35 cellular contexts compared by ENCODE assay signal in the genomic region with DNA sequence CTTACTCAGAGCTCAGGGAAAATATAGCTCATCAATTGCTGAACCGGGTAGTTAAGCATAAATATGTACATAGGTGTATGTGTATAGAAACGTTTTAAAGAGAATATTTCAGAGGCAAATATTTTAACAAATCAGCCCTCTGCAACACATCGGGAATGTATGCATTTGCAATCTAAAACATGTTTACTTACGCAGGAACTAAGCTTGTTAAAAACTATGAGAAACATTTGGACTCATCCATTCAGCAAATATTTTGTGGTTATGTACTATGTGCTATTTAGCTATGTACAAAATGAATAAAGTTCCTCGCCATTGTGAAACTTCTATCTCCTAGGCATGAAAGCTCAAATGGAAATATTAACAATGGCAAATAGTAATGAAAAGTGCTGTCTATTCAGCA.
DNase-seq lines count a peak whose midpoint lies in the region; ATAC-seq, FAIRE-seq and TF ChIP-seq lines count a peak whose summit lies in the region.
"Had no signal": no experiment of that assay in that cellular context is flagged by ENCODE, and none has a peak within 500 bp of the region (broad histone marks: within the 10 kb centered on the region; RNA-seq: fewer than 3 reads in every experiment).

No MANE protein-coding gene starts in this region.

- H4K20me1 ChIP-seq in astrocyte (ENCODE audit: insufficient read depth, low read length) = no peaks in the 10 kb centered on the region
- H4K20me1 ChIP-seq: BLaER1 had no signal

- peaks cover under 1% of the 10 kb centered on the region for H3K27me3 Mint-ChIP-seq in astrocyte (ENCODE audit: low read depth, unreplicated experiment)

- H3K36me3 Mint-ChIP-seq in astrocyte (ENCODE audit: low read depth, unreplicated experiment) = no peaks in the 10 kb centered on the region
- H3K36me3 Mint-ChIP-seq: neural progenitor cell had no signal

- no peak for ATAC-seq in right cardiac atrium
- ATAC-seq: activated naive CD4-positive, alpha-beta T cell treated with anti-CD3 and anti-CD28 coated beads, Interleukin-2, amount 50 U/mL, for 72 hours; left colon; pancreas had no signal

- CTCF ChIA-PET in AG04450 (lab: Charles Lee) = no interaction called here

- no peak overlapping the region for H3K9ac ChIP-seq in astrocyte (ENCODE audit: low read length)
- H3K9ac ChIP-seq: BLaER1, neural progenitor cell had no signal

- H3K4me2 ChIP-seq in astrocyte (ENCODE audit: low read length) = no peak overlapping the region
- H3K4me2 ChIP-seq: BLaER1, neural progenitor cell had no signal

- 94% methylated on average over 5 of the region's 5 CpGs for WGBS in right cardiac atrium

- H3K9me3 ChIP-seq in AG04450 (ENCODE audit: control insufficient read depth, insufficient read depth, low read length) (no peaks in the 10 kb centered on the region; the same call in 1 of the 2 replicates), astrocyte (ENCODE audit: insufficient read depth, low read depth, low read length) (no peaks in the 10 kb centered on the region), right cardiac atrium (ENCODE audit: control insufficient read depth, low read length) (no peaks in the 10 kb centered on the region), MG63 (peaks cover 3% of the 10 kb centered on the region)
- H3K9me3 ChIP-seq: BLaER1, pancreas, suprapubic skin had no signal

- intact Hi-C loops in right cardiac atrium (cut with DNase I) = no loop called here

- no peaks in the 10 kb centered on the region for H3K79me2 ChIP-seq in astrocyte (ENCODE audit: insufficient read depth, low read length)

- no peaks in the 10 kb centered on the region for H3K36me3 ChIP-seq in astrocyte (ENCODE audit: insufficient read depth, low read length)
- no peaks in the 10 kb centered on the region for H3K36me3 ChIP-seq in MG63
- H3K36me3 ChIP-seq: BLaER1, pancreas, suprapubic skin, WERI-Rb-1 had no signal

- H3K4me1 ChIP-seq in astrocyte (ENCODE audit: insufficient read depth, low read length) (no peaks in the 10 kb centered on the region), right cardiac atrium (ENCODE audit: control insufficient read depth, insufficient read depth, low read length) (peaks cover 3% of the 10 kb centered on the region)
- H3K4me1 ChIP-seq: neural progenitor cell, pancreas, suprapubic skin had no signal

- H3K9me3 Mint-ChIP-seq in astrocyte (ENCODE audit: unreplicated experiment) = peaks cover 4% of the 10 kb centered on the region

- H3K27ac ChIP-seq in AG04450 (ENCODE audit: low read depth, low read length) (no peak overlapping the region), astrocyte (ENCODE audit: low read depth, low read length) (no peak overlapping the region), right cardiac atrium (ENCODE audit: low read length) (no peak overlapping the region)
- H3K27ac ChIP-seq: BLaER1, neural progenitor cell, pancreas, suprapubic skin, WERI-Rb-1 had no signal

- no peak for FAIRE-seq in astrocyte (lab: Jason Lieb, UNC)
- FAIRE-seq: A204.1, G401.6, pancreas, RCC 7860, small intestine, urothelium cell line had no signal

- no peak for TF ChIP-seq CTCF in AG04450 (IDR thresholded peaks at IDR 0.05; ENCODE audit: low read depth, low read length)
- no peak for TF ChIP-seq CTCF in astrocyte (IDR thresholded peaks at IDR 0.05; ENCODE audit: insufficient read depth, low read depth, low read length)

- DNase-seq in AG04450 (ENCODE audit: low read depth, low spot score) = peak; percentile 2
- peak; percentile 6 for DNase-seq in HCEC 1CT
- DNase-seq in astrocyte (ENCODE audit: low read depth) = peak; percentile 42
- peak; percentile 78 for DNase-seq in fibroblast of peridontal ligament (ENCODE audit: extremely low read depth)
- no peak for DNase-seq in KG1 (lab: John Stamatoyannopoulos, UW)
- DNase-seq in right cardiac atrium = no peak
- DNase-seq in MG63 = no peak
- no peak for DNase-seq in NCI-H82 treated with DMSO at 0.1 percent for 48 hours (lab: John Stamatoyannopoulos, UW; ENCODE audit: unreplicated experiment)
- DNase-seq: activated CD4-positive, alpha-beta T cell treated with anti-CD3 and anti-CD28 coated beads for 4 hours; aorta; central memory CD4-positive, alpha-beta T cell; dermis blood vessel endothelial cell; endodermal cell; hypothalamus; left colon; mesendoderm; NCI-H1092 treated with DMSO at 0.1 percent for 48 hours; NCI-H1694 treated with DMSO at 0.1 percent for 48 hours; NCI-H446; NCI-H748 treated with DMSO at 0.1 percent for 48 hours; pancreas; SIG-M5; small intestine; stimulated activated naive CD4-positive, alpha-beta T cell treated with Interleukin-2 at 50 U/mL for 16 hours; SW 1271; T1000; WERI-Rb-1 had no signal

- H3K4me1 Mint-ChIP-seq in astrocyte (ENCODE audit: low read depth, unreplicated experiment) = peaks cover 7% of the 10 kb centered on the region
- H3K4me1 Mint-ChIP-seq: neural progenitor cell had no signal

- H3K4me3 ChIP-seq in AG04450 (ENCODE audit: low read depth, low read length) = no peak overlapping the region
- H3K4me3 ChIP-seq in astrocyte (ENCODE audit: insufficient read depth, low read depth, low read length) = no peak overlapping the region
- no peak overlapping the region for H3K4me3 ChIP-seq in right cardiac atrium (ENCODE audit: low read length)
- H3K4me3 ChIP-seq in MG63 = no peak overlapping the region
- H3K4me3 ChIP-seq: BLaER1, neural progenitor cell, pancreas, suprapubic skin had no signal

- no peak overlapping the region for H2AFZ ChIP-seq in astrocyte (ENCODE audit: low read depth, low read length)
- H2AFZ ChIP-seq: neural progenitor cell had no signal

- POLR2A ChIA-PET in AG04450 (lab: Yijun Ruan, JAX) = interaction anchor here (0.5 to 0.7 kb wide), 2 partner anchors 13 to 519 kb away, joined by 3 to 5 read pairs; no protein-coding TSS in a partner anchor

- no peak overlapping the region for H3K4me3 Mint-ChIP-seq in astrocyte (ENCODE audit: unreplicated experiment)
- H3K4me3 Mint-ChIP-seq: endodermal cell, neural progenitor cell had no signal

- H3K27me3 ChIP-seq in AG04450 (ENCODE audit: control insufficient read depth, insufficient read depth, low read length) = peaks cover 3% of the 10 kb centered on the region
- H3K27me3 ChIP-seq in astrocyte (ENCODE audit: insufficient read depth, low read length) = no peaks in the 10 kb centered on the region
- H3K27me3 ChIP-seq in right cardiac atrium (ENCODE audit: control insufficient read depth, insufficient read depth) = no peaks in the 10 kb centered on the region
- no peaks in the 10 kb centered on the region for H3K27me3 ChIP-seq in MG63
- H3K27me3 ChIP-seq: BLaER1, neural progenitor cell, pancreas, suprapubic skin had no signal

- H3K27ac Mint-ChIP-seq in astrocyte (ENCODE audit: unreplicated experiment) = no peak overlapping the region
- H3K27ac Mint-ChIP-seq: activated naive CD4-positive, alpha-beta T cell treated with anti-CD3 and anti-CD28 coated beads, Interleukin-2, amount 50 U/mL, for 72 hours; endodermal cell; neural progenitor cell had no signal

Comparison
In these comparisons a context has a peak if more than half of its experiments do, and no peak if none do; other contexts are left out.
1. DNase-seq: peak in AG04450 (single experiment), HCEC 1CT (single experiment), astrocyte (single experiment) and fibroblast of peridontal ligament (single experiment); none in KG1 (single experiment), right cardiac atrium (0 of 3), MG63 (single experiment) and NCI-H82 treated with DMSO at 0.1 percent for 48 hours (single experiment).